8 cellular contexts compared by ENCODE assay signal in the genomic region with DNA sequence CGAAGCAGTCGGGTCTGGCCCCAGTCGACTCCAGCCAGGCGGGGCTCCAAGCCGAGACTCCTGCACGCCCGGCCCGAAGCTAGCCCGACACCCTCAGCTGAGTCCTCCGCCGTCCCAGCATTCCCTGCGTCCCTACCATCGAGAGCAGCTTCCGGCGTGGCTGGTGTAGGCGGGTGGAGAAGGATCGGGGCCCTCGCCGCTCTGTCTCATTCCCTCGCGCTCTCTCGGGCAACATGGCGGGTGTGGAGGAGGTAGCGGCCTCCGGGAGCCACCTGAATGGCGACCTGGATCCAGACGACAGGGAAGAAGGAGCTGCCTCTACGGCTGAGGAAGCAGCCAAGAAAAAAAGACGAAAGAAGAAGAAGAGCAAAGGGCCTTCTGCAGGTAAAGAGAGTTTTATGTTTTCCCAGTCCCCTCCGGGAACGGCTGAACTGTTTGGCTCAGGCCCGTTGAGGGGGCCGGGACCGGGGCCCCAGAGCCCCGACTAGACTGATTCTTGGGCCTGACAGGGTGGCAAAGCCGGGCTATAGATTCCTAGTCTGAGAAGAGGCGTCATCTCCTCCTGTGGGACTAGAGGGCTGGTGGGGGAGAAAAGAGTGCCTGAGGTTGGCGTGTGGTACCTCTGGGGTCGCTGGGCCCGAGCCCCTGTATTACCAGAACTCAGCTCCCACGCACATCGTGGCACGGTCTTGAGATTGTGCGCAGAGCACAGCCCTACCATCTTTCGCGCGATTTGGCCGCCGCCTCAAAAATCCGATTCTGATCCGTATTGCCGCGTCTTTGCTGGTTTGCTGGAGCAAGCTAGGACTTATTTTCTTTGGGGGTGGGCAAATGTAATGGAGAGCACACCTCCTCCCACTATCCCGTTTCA. TPM values are rescaled to one million over a fixed set of nuclear protein-coding genes. Genes with fewer than 3 reads are reported as not detected.
DNase-seq lines count a peak whose midpoint lies in the region; ATAC-seq, FAIRE-seq and TF ChIP-seq lines count a peak whose summit lies in the region.

A gene (plus strand): TSS at position 206 of the 871 bp plus-strand sequence. CDS start 28 bp downstream, at position 234.

- no peak for TF ChIP-seq CTCF in AG04449 (IDR thresholded peaks at IDR 0.05; ENCODE audit: insufficient read depth, low read length, missing control alignments)
- TF ChIP-seq CTCF in WI38 (IDR thresholded peaks at IDR 0.05; ENCODE audit: low read depth, low read length) = no peak
- no peak for TF ChIP-seq CTCF in bronchial epithelial cell (IDR thresholded peaks at IDR 0.05; ENCODE audit: insufficient read depth, low read length, severe bottlenecking)
- TF ChIP-seq CTCF in smooth muscle cell (IDR thresholded peaks at IDR 0.05; ENCODE audit: borderline replicate concordance, insufficient read depth, poor library complexity, severe bottlenecking) = no peak

- peaks cover 4% of the 10 kb centered on the region for H3F3A ChIP-seq in smooth muscle cell (ENCODE audit: low read depth)

- 1% methylated on average over 54 of the region's 54 CpGs for WGBS in smooth muscle cell (ENCODE audit: low lambda C conversion rate)

- no peaks in the 10 kb centered on the region for H3K9me3 ChIP-seq in smooth muscle cell (replicated peaks; ENCODE audit: low read depth)

- peak within 1 kb of the TSS; percentile 98 for H3K9ac ChIP-seq in smooth muscle cell (ENCODE audit: low read depth)

- H3K27me3 ChIP-seq in bronchial epithelial cell (ENCODE audit: control insufficient read depth, insufficient read depth, low read length) (no peaks in the 10 kb centered on the region), smooth muscle cell (ENCODE audit: low read depth) (no peaks in the 10 kb centered on the region)

- CTCF ChIA-PET in AG04449 (lab: Yijun Ruan, JAX) = interaction anchor here (1.9 to 2.1 kb wide), 2 partner anchors 9 to 61 kb away, joined by 5 to 7 read pairs; no protein-coding TSS in a partner anchor

- DNase-seq in AG04449 (ENCODE audit: low read depth, low spot score) = peak; percentile 74
- peak; percentile 90 for DNase-seq in NCI-H2227 treated with DMSO at 0.1 percent for 48 hours (lab: John Stamatoyannopoulos, UW)
- peak; percentile 90 for DNase-seq in bronchial epithelial cell (ENCODE audit: low read depth)
- peak; percentile 97 for DNase-seq in iPS-NIHi11 (ENCODE audit: low spot score)
- DNase-seq in smooth muscle cell (lab: John Stamatoyannopoulos, UW; ENCODE audit: unreplicated experiment) = peak; percentile 84

- ATAC-seq in GM18907 (IDR thresholded peaks at IDR 0.05; ENCODE audit: unreplicated experiment) (peak; percentile 99), HG03159 (IDR thresholded peaks at IDR 0.05; ENCODE audit: unreplicated experiment) (peak; percentile 95)

- H3K4me3 ChIP-seq in AG04449 (ENCODE audit: low read depth, low read length) (peak within 1 kb of the TSS; percentile 85), WI38 (ENCODE audit: low read depth, low read length) (peak within 1 kb of the TSS; percentile 83), bronchial epithelial cell (ENCODE audit: low read depth, low read length) (peak within 1 kb of the TSS; percentile 94), smooth muscle cell (peak within 1 kb of the TSS; percentile 95)

- H3K27ac ChIP-seq in smooth muscle cell (ENCODE audit: low read depth) = peak within 1 kb of the TSS; percentile 91

- H3K36me3 ChIP-seq in bronchial epithelial cell (ENCODE audit: control insufficient read depth, insufficient read depth, low read length) (peaks cover 2% of the 10 kb centered on the region), smooth muscle cell (ENCODE audit: low read depth) (peaks cover 5% of the 10 kb centered on the region)

- POLR2A ChIA-PET in AG04449 (lab: Yijun Ruan, JAX) = interaction anchor here (0.5 to 1.1 kb wide), 7 partner anchors 10 to 332 kb away, joined by 3 to 5 read pairs (median 3); no protein-coding TSS in a partner anchor

- H3K4me2 ChIP-seq in smooth muscle cell = peak within 1 kb of the TSS; percentile 92

- FAIRE-seq in bronchial epithelial cell (lab: Jason Lieb, UNC) = no peak

- peak within 1 kb of the TSS; percentile 98 for H2AFZ ChIP-seq in smooth muscle cell (ENCODE audit: low read depth)

- H3K79me2 ChIP-seq in smooth muscle cell (ENCODE audit: low read depth) = peaks cover 52% of the 10 kb centered on the region

- peaks cover 35% of the 10 kb centered on the region for H4K20me1 ChIP-seq in smooth muscle cell (ENCODE audit: low read depth)

- peaks cover 12% of the 10 kb centered on the region for H3K4me1 ChIP-seq in smooth muscle cell (ENCODE audit: low read depth)

RNA-seq across cellular contexts. Expression of the gene that starts here (rescaled TPM):
- total RNA-seq in bronchial epithelial cell = 41.2 and 44.8 TPM in 2 replicates
- total RNA-seq in smooth muscle cell = 54.8 and 101 TPM in 2 replicates
- polyA plus RNA-seq in smooth muscle cell = 39.2 and 42.3 TPM in 2 replicates

Comparison
In these comparisons a context has a peak if more than half of its experiments do, and no peak if none do; other contexts are left out.
1. Peak in every context shown above with its lines: DNase-seq, ATAC-seq, H3K4me3 ChIP-seq and H3K27ac ChIP-seq.